Comparison of ENCODE assay signal across 10 cellular contexts in genomic region chr20:62355527-62356142, GRCh38. TPM values are rescaled to one million over a fixed set of nuclear protein-coding genes. Genes with fewer than 3 reads are reported as not detected.
A peak's percentile ranks its signal among the peaks of the same experiment; 100 is the strongest.
DNase-seq lines count a peak whose midpoint lies in the region; ATAC-seq, FAIRE-seq and TF ChIP-seq lines count a peak whose summit lies in the region.
"Had no signal": no experiment of that assay in that cellular context is flagged by ENCODE, and none has a peak within 500 bp of the region (broad histone marks: within the 10 kb centered on the region; RNA-seq: fewer than 3 reads in every experiment).

No MANE protein-coding gene starts in this region.

- no peak for TF ChIP-seq RAD21 in H1 (IDR thresholded peaks at IDR 0.05 in 1 of 2, conservative IDR thresholded peaks at IDR 0.05 in 1 of 2; ENCODE audit: low read depth in 2 of 2, low read length in 2 of 2)

- POLR2A ChIA-PET in H1 (lab: Charles Lee; ENCODE audit: partially characterized antibody): interaction anchor here (0.8 to 10.4 kb wide), 13 partner anchors 9 to 113 kb away, joined by 3 to 114 read pairs (median 5); partner anchors contain the start of genes LAMA5 and RPS21

- DNase-seq in DMS 273 (lab: John Stamatoyannopoulos, UW; ENCODE audit: unreplicated experiment): peak; percentile 77
- no peak for DNase-seq in DMS 273 treated with DMSO at 0.1 percent for 48 hours (lab: John Stamatoyannopoulos, UW)
- no peak for DNase-seq in H1 (ENCODE audit: low read depth in 1 of 2, low spot score in 2 of 2)
- peak in 1 of 2 donors; percentile 76 for DNase-seq in upper lobe of left lung
- no peak for DNase-seq in D341Med (ENCODE audit: low spot score)
- no peak for DNase-seq in MM.1S
- DNase-seq: stimulated activated CD8-positive, alpha-beta memory T cell treated with anti-CD3 and anti-CD28 coated beads, Interleukin-4, amount 100 ng/mL, for 48 hours had no signal

- peak overlapping the region; percentile 39; the same call in 1 of the 2 replicates for H2AK5ac ChIP-seq in H1 (ENCODE audit: low read depth, low read length)

- H2BK12ac ChIP-seq in H1 (ENCODE audit: low read depth, low read length): peak overlapping the region; percentile 71; the same call in 1 of the 2 replicates

- no peak overlapping the region for H3K9ac ChIP-seq in H1 (replicated peaks in 1 of 4; ENCODE audit: extremely low read depth in 1 of 4, low read depth in 3 of 4, low read length in 3 of 4)
- no peak overlapping the region for H3K9ac ChIP-seq in MM.1S (ENCODE audit: low read length)

- H3K79me2 ChIP-seq in H1 (ENCODE audit: control insufficient read depth in 1 of 2, insufficient read depth in 2 of 2, low read length in 2 of 2): peaks cover 12 to 66% of the 10 kb centered on the region in 2 experiments; a peak in 3 of 4 replicates
- H3K79me2 ChIP-seq in MM.1S (ENCODE audit: low read length): peaks cover 34% of the 10 kb centered on the region

- no peak for FAIRE-seq in H1 (lab: Jason Lieb, UNC)

- H2BK20ac ChIP-seq in H1 (ENCODE audit: low read length): no peak overlapping the region

- no peaks in the 10 kb centered on the region for H3K9me2 ChIP-seq in MM.1S (replicated peaks; ENCODE audit: insufficient read depth, low read length)

- H4K5ac ChIP-seq in H1 (ENCODE audit: insufficient read length, low read depth, low read length): peak overlapping the region; percentile 30

- H3K27ac ChIP-seq in H1 (ENCODE audit: low read depth, low read length) (peak overlapping the region; percentile 71), mesodermal cell (ENCODE audit: low read depth, low read length, severe bottlenecking) (peak overlapping the region; percentile 59), upper lobe of left lung (peak overlapping the region; percentile 91 to 98 (median 94)), MM.1S (ENCODE audit: low read length) (no peak overlapping the region)
- H3K27ac ChIP-seq: 22Rv1 had no signal

- H2BK15ac ChIP-seq in H1 (ENCODE audit: low read length): no peak overlapping the region

- WGBS in H1 (ENCODE audit: extremely low coverage in 1 of 2, insufficient coverage in 1 of 2, insufficient read length in 1 of 2, insufficient replicate concordance in 2 of 2, low coverage in 1 of 2, low lambda C conversion rate in 2 of 2, missing lambda C conversion rate in 1 of 2), 2 experiments: 68% methylated on average over 6 of the region's 19 CpGs; no CpG with 5 or more reads in 1 of the 2 experiments
- 37 to 60% methylated on average over 4 to 11 of the region's 19 CpGs for WGBS in mesodermal cell (ENCODE audit: insufficient coverage in 2 of 2), 2 experiments
- WGBS in upper lobe of left lung, 2 donors: 63% methylated on average over 10 of the region's 19 CpGs; no CpG with 5 or more reads in 1 of the 2 donors

- H2AFZ ChIP-seq in H1 (ENCODE audit: low read length) (no peak overlapping the region), MM.1S (ENCODE audit: low read length) (no peak overlapping the region)

- no peak overlapping the region for H4K8ac ChIP-seq in H1 (ENCODE audit: extremely low read depth, insufficient read depth, low read length)

- ATAC-seq in upper lobe of left lung (ENCODE audit: low FRiP score in 2 of 2): no peak
- ATAC-seq in GM18517 (IDR thresholded peaks at IDR 0.05; ENCODE audit: unreplicated experiment): no peak

- peak overlapping the region; percentile 73 for H2BK5ac ChIP-seq in H1 (ENCODE audit: low read depth, low read length)

- no peaks in the 10 kb centered on the region for H3K23me2 ChIP-seq in H1 (ENCODE audit: low read depth, low read length)

- no peaks in the 10 kb centered on the region; a peak in 1 of 4 replicates for H3K9me3 ChIP-seq in H1 (ENCODE audit: insufficient read depth in 2 of 2, low read depth in 1 of 2, low read length in 1 of 2)
- H3K9me3 ChIP-seq in mesodermal cell (ENCODE audit: control insufficient read depth, low read length): no peaks in the 10 kb centered on the region
- H3K9me3 ChIP-seq in upper lobe of left lung: no peaks in the 10 kb centered on the region
- no peaks in the 10 kb centered on the region for H3K9me3 ChIP-seq in MM.1S (replicated peaks; ENCODE audit: insufficient read depth, low read length)

- CTCF ChIA-PET in H1 (lab: Charles Lee; ENCODE audit: partially characterized antibody): interaction anchor here (1.0 to 3.6 kb wide), 5 partner anchors 9 to 45 kb away, joined by 3 to 30 read pairs (median 4); partner anchors contain the start of gene LAMA5

- H3K27me3 ChIP-seq in H1 (replicated peaks in 1 of 4; ENCODE audit: control insufficient read depth in 3 of 4, extremely low read depth in 1 of 4, insufficient read depth in 3 of 4, low read length in 3 of 4) (no peaks in the 10 kb centered on the region), upper lobe of left lung (no peaks in the 10 kb centered on the region), MM.1S (replicated peaks; ENCODE audit: insufficient read depth, low read length) (no peaks in the 10 kb centered on the region)

- no peak overlapping the region for H2BK120ac ChIP-seq in H1 (replicated peaks; ENCODE audit: low read depth, low read length)

- H3F3A ChIP-seq in MM.1S (ENCODE audit: insufficient read depth, low read length): no peaks in the 10 kb centered on the region

- H3K4ac ChIP-seq in H1 (replicated peaks; ENCODE audit: insufficient read length, low read depth, low read length): peak overlapping the region; percentile 91

- no peak overlapping the region for H3K14ac ChIP-seq in H1 (ENCODE audit: insufficient read length)

- TF ChIP-seq POLR2A in H1 (IDR thresholded peaks at IDR 0.05; ENCODE audit: control extremely low read depth in 1 of 2, low read depth in 2 of 2, low read length in 2 of 2) (no peak), upper lobe of left lung (IDR thresholded peaks at IDR 0.05) (no peak)

- no peak overlapping the region for H3K23ac ChIP-seq in H1 (ENCODE audit: insufficient read length)

- TF ChIP-seq CTCF in H1 (IDR thresholded peaks at IDR 0.05; ENCODE audit: control extremely low read depth in 1 of 3, insufficient read depth in 1 of 3, low read depth in 1 of 3, low read length in 3 of 3) (no peak), upper lobe of left lung (IDR thresholded peaks at IDR 0.05) (no peak), MM.1S (IDR thresholded peaks at IDR 0.05; ENCODE audit: low read length) (no peak)

- H3K4me3 ChIP-seq in H1 (ENCODE audit: extremely low read depth in 1 of 4, insufficient read depth in 2 of 4, low read depth in 3 of 4, low read length in 4 of 4) (no peak overlapping the region), mesodermal cell (ENCODE audit: extremely low read depth, insufficient read depth, low read length, poor library complexity, severe bottlenecking) (no peak overlapping the region), upper lobe of left lung (peak overlapping the region in 2 of 4 donors; percentile 26 to 31), MM.1S (ENCODE audit: low read length) (no peak overlapping the region)

- no peak overlapping the region for H3K56ac ChIP-seq in H1 (replicated peaks; ENCODE audit: insufficient read length, low read depth, low read length)

- H3K36me3 ChIP-seq in H1 (ENCODE audit: control insufficient read depth in 2 of 4, insufficient read depth in 4 of 4, low read length in 3 of 4) (peaks cover 14 to 26% (median 21%) of the 10 kb centered on the region in 4 experiments; a peak in 6 of 8 replicates), mesodermal cell (ENCODE audit: control insufficient read depth, insufficient read depth, low read length) (peaks cover 28% of the 10 kb centered on the region), upper lobe of left lung (peaks cover 4 to 46% (median 19%) of the 10 kb centered on the region in 4 donors), MM.1S (replicated peaks; ENCODE audit: insufficient read depth, low read length) (no peaks in the 10 kb centered on the region)

- peak overlapping the region; percentile 60 for H3K18ac ChIP-seq in H1 (ENCODE audit: extremely low read depth, low read length)

- no peak for TF ChIP-seq EP300 in H1 (IDR thresholded peaks at IDR 0.05; ENCODE audit: borderline replicate concordance in 1 of 2, low read depth in 2 of 2, low read length in 2 of 2)
- no peak for TF ChIP-seq EP300 in upper lobe of left lung (IDR thresholded peaks at IDR 0.05)

- peak overlapping the region; percentile 42 for H4K91ac ChIP-seq in H1 (replicated peaks; ENCODE audit: insufficient read length, low read length)

- H3K79me1 ChIP-seq in H1 (ENCODE audit: low read depth, low read length): peaks cover 30% of the 10 kb centered on the region

- peaks cover 0 to 26% of the 10 kb centered on the region in 2 experiments for H4K20me1 ChIP-seq in H1 (replicated peaks in 1 of 2; ENCODE audit: control insufficient read depth in 1 of 2, insufficient read depth in 2 of 2, low read length in 2 of 2)
- H4K20me1 ChIP-seq in MM.1S (ENCODE audit: insufficient read depth, low read length): no peaks in the 10 kb centered on the region

- H3K4me1 ChIP-seq in H1 (replicated peaks in 1 of 4; ENCODE audit: control insufficient read depth in 3 of 4, insufficient read depth in 4 of 4, low read length in 3 of 4): peaks cover 0 to 44% (median 31%) of the 10 kb centered on the region in 4 experiments; a peak in 6 of 7 replicates
- H3K4me1 ChIP-seq in mesodermal cell (ENCODE audit: control insufficient read depth, insufficient read depth, low read length, poor library complexity, severe bottlenecking): peaks cover 55% of the 10 kb centered on the region
- H3K4me1 ChIP-seq in upper lobe of left lung: peaks cover 60 to 78% (median 76%) of the 10 kb centered on the region in 4 donors
- no peaks in the 10 kb centered on the region for H3K4me1 ChIP-seq in MM.1S (ENCODE audit: low read length)

- peak overlapping the region; percentile 7 to 22; a peak in 2 of 4 replicates for H3K4me2 ChIP-seq in H1 (ENCODE audit: insufficient read depth in 1 of 2, low read depth in 2 of 2, low read length in 2 of 2)
- H3K4me2 ChIP-seq in MM.1S (ENCODE audit: low read depth, low read length): no peak overlapping the region

RNA-seq across cellular contexts. Expression of gene LAMA5, which starts 11.5 kb away (rescaled TPM):
- total RNA-seq in H1 (2021; fragmentation: NEBNext Ultra II Directional; extraction: Animal tissue kit (Norgen Biotek cat#: 25700)): 210 and 225 TPM in 2 replicates
- 34.4 and 90.7 TPM in 2 replicates for polyA plus RNA-seq in H1 (2011; rRNA removed)
- polyA plus RNA-seq in H1 (2011; cell fraction: cytosol; rRNA removed): 57.6 TPM
- 648 TPM for polyA plus RNA-seq in H1 (2011; cell fraction: nucleus; rRNA removed)
- polyA plus RNA-seq in H1 (2012, experiment 1 of 2): 136 to 235 TPM (median 223 TPM) in 4 replicates
- 130 TPM for polyA plus RNA-seq in H1 (2012, experiment 2 of 2)
- 107 TPM for polyA plus RNA-seq in H1 (2013, experiment 1 of 2)
- polyA plus RNA-seq in H1 (2013, experiment 2 of 2): 82.4 TPM
- polyA minus RNA-seq in H1 (2011; rRNA and poly(A)+ RNA removed): 24.2 and 31.4 TPM in 2 replicates
- 70.1 TPM for polyA minus RNA-seq in H1 (2011; cell fraction: cytosol; rRNA and poly(A)+ RNA removed)
- 212 TPM for polyA minus RNA-seq in H1 (2011; cell fraction: nucleus; rRNA and poly(A)+ RNA removed)
- 124 TPM for polyA plus RNA-seq in mesodermal cell (2013, experiment 1 of 2)
- 105 TPM for polyA plus RNA-seq in mesodermal cell (2013, experiment 2 of 2)
- 1,000 to 10,000 TPM in 1 of 6 donors, 100 to 1,000 TPM in 5; 176 to 1,019 (median 307) TPM for total RNA-seq in upper lobe of left lung

RNA-seq across cellular contexts. Expression of gene RPS21, which starts 31.3 kb away (rescaled TPM):
- 1,787 and 1,829 TPM in 2 replicates for total RNA-seq in H1 (2021; fragmentation: NEBNext Ultra II Directional; extraction: Animal tissue kit (Norgen Biotek cat#: 25700))
- 7,219 and 8,331 TPM in 2 replicates for polyA plus RNA-seq in H1 (2011; rRNA removed)
- 7,720 TPM for polyA plus RNA-seq in H1 (2011; cell fraction: cytosol; rRNA removed)
- polyA plus RNA-seq in H1 (2011; cell fraction: nucleus; rRNA removed): 4,705 TPM
- polyA plus RNA-seq in H1 (2012, experiment 1 of 2): 4,429 to 5,604 TPM (median 4,871 TPM) in 4 replicates
- polyA plus RNA-seq in H1 (2012, experiment 2 of 2): 4,124 TPM
- polyA plus RNA-seq in H1 (2013, experiment 1 of 2): 4,907 TPM
- 4,204 TPM for polyA plus RNA-seq in H1 (2013, experiment 2 of 2)
- 654 and 663 TPM in 2 replicates for polyA minus RNA-seq in H1 (2011; rRNA and poly(A)+ RNA removed)
- polyA minus RNA-seq in H1 (2011; cell fraction: cytosol; rRNA and poly(A)+ RNA removed): 718 TPM
- 1,108 TPM for polyA minus RNA-seq in H1 (2011; cell fraction: nucleus; rRNA and poly(A)+ RNA removed)
- polyA plus RNA-seq in mesodermal cell (2013, experiment 1 of 2): 1,486 TPM
- 1,451 TPM for polyA plus RNA-seq in mesodermal cell (2013, experiment 2 of 2)
- 1,000 to 10,000 TPM in 3 of 6 donors, 100 to 1,000 TPM in 2, 10 to 100 TPM in 1; 94.6 to 1,381 (median 998) TPM for total RNA-seq in upper lobe of left lung

RNA-seq across cellular contexts. Expression of gene CABLES2, which starts 51.5 kb away (rescaled TPM):
- total RNA-seq in H1 (2021; fragmentation: NEBNext Ultra II Directional; extraction: Animal tissue kit (Norgen Biotek cat#: 25700)): 8.0 TPM in 2 replicates
- polyA plus RNA-seq in H1 (2011; rRNA removed): 8.8 and 10.5 TPM in 2 replicates
- 6.5 TPM for polyA plus RNA-seq in H1 (2011; cell fraction: cytosol; rRNA removed)
- polyA plus RNA-seq in H1 (2011; cell fraction: nucleus; rRNA removed): 9.7 TPM
- polyA plus RNA-seq in H1 (2012, experiment 1 of 2): 8.2 to 10.9 TPM (median 9.6 TPM) in 4 replicates
- 7.4 TPM for polyA plus RNA-seq in H1 (2012, experiment 2 of 2)
- polyA plus RNA-seq in H1 (2013, experiment 1 of 2): 5.3 TPM
- 5.6 TPM for polyA plus RNA-seq in H1 (2013, experiment 2 of 2)
- polyA minus RNA-seq in H1 (2011; rRNA and poly(A)+ RNA removed): 5.2 and 5.7 TPM in 2 replicates
- 7.8 TPM for polyA minus RNA-seq in H1 (2011; cell fraction: cytosol; rRNA and poly(A)+ RNA removed)
- 4.3 TPM for polyA minus RNA-seq in H1 (2011; cell fraction: nucleus; rRNA and poly(A)+ RNA removed)
- 7.6 TPM for polyA plus RNA-seq in mesodermal cell (2013, experiment 1 of 2)
- polyA plus RNA-seq in mesodermal cell (2013, experiment 2 of 2): 7.3 TPM
- 1 to 10 TPM; 2.2 to 5.2 (median 4.0) TPM for total RNA-seq in upper lobe of left lung

RNA-seq across cellular contexts. Expression of gene ADRM1, which starts 52.8 kb away (rescaled TPM):
- 126 and 138 TPM in 2 replicates for total RNA-seq in H1 (2021; fragmentation: NEBNext Ultra II Directional; extraction: Animal tissue kit (Norgen Biotek cat#: 25700))
- 214 and 260 TPM in 2 replicates for polyA plus RNA-seq in H1 (2011; rRNA removed)
- polyA plus RNA-seq in H1 (2011; cell fraction: cytosol; rRNA removed): 209 TPM
- 180 TPM for polyA plus RNA-seq in H1 (2011; cell fraction: nucleus; rRNA removed)
- 119 to 168 TPM (median 157 TPM) in 4 replicates for polyA plus RNA-seq in H1 (2012, experiment 1 of 2)
- polyA plus RNA-seq in H1 (2012, experiment 2 of 2): 141 TPM
- 137 TPM for polyA plus RNA-seq in H1 (2013, experiment 1 of 2)
- 131 TPM for polyA plus RNA-seq in H1 (2013, experiment 2 of 2)
- 39.2 and 45.4 TPM in 2 replicates for polyA minus RNA-seq in H1 (2011; rRNA and poly(A)+ RNA removed)
- 68.0 TPM for polyA minus RNA-seq in H1 (2011; cell fraction: cytosol; rRNA and poly(A)+ RNA removed)
- 67.0 TPM for polyA minus RNA-seq in H1 (2011; cell fraction: nucleus; rRNA and poly(A)+ RNA removed)
- polyA plus RNA-seq in mesodermal cell (2013, experiment 1 of 2): 113 TPM
- 91.3 TPM for polyA plus RNA-seq in mesodermal cell (2013, experiment 2 of 2)
- 100 to 1,000 TPM in 2 of 6 donors, 10 to 100 TPM in 4; 57.6 to 158 (median 91.6) TPM for total RNA-seq in upper lobe of left lung
